8 cellular contexts compared by ENCODE assay signal in the genomic region with DNA sequence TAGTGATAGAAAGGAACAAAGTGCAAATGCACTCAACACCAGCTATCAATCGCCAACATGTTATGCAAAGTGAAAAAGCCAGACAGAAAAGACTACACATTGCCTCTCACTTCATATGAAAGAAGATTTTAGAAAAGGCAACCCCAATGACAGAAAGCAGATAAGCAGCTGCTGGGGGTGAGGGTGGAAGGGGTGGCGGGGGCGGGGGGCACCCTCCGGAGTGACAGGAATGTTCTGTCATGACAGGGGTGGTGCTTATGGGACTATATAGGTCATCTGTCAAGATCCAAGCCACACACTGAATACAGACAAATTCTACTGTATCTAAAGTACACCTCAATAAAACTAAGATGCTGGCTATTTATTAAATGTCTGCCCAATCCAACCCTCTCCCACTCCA. TPM values are rescaled to one million over a fixed set of nuclear protein-coding genes. Genes with fewer than 3 reads are reported as not detected.
DNase-seq lines count a peak whose midpoint lies in the region; ATAC-seq and TF ChIP-seq lines count a peak whose summit lies in the region.
"Had no signal": no experiment of that assay in that cellular context is flagged by ENCODE, and none has a peak within 500 bp of the region (broad histone marks: within the 10 kb centered on the region; RNA-seq: fewer than 3 reads in every experiment).

No MANE protein-coding gene starts in this region.

- H3K27me3 ChIP-seq in HUES48 (ENCODE audit: control insufficient read depth, insufficient read depth, low read length) = no peaks in the 10 kb centered on the region

- DNase-seq in glutamatergic neuron (no peak), DMS79 treated with DMSO at 0.1 percent for 48 hours (lab: John Stamatoyannopoulos, UW) (no peak), NCI-H69 (lab: John Stamatoyannopoulos, UW) (no peak), DMS153 treated with DMSO at 0.1 percent for 48 hours (lab: John Stamatoyannopoulos, UW; ENCODE audit: unreplicated experiment) (no peak)
- DNase-seq in stimulated activated effector memory CD8-positive, alpha-beta T cell treated with anti-CD3 and anti-CD28 coated beads, Interleukin-12 subunit alpha, Interleukin-12 subunit beta, amount 100 ng/mL, for 72 hours (ENCODE audit: low spot score in 2 of 2) = no peak
- DNase-seq: NCI-H524 treated with DMSO at 0.1 percent for 48 hours had no signal

- H3K27me3 Mint-ChIP-seq in activated naive CD8-positive, alpha-beta T cell = no peaks in the 10 kb centered on the region
- H3K27me3 Mint-ChIP-seq in glutamatergic neuron (ENCODE audit: unreplicated experiment) = peaks cover 5% of the 10 kb centered on the region

- H3K4me1 Mint-ChIP-seq in activated naive CD8-positive, alpha-beta T cell (ENCODE audit: low read depth) = peaks cover 97% of the 10 kb centered on the region
- peaks cover 41% of the 10 kb centered on the region for H3K4me1 Mint-ChIP-seq in glutamatergic neuron (ENCODE audit: low read depth, unreplicated experiment)
- peaks cover 100% of the 10 kb centered on the region for H3K4me1 Mint-ChIP-seq in stimulated activated effector memory CD8-positive, alpha-beta T cell treated with anti-CD3 and anti-CD28 coated beads, Interleukin-12 subunit alpha, Interleukin-12 subunit beta, amount 100 ng/mL, for 72 hours

- H3K9ac ChIP-seq in HUES48 (ENCODE audit: low read depth, low read length) = no peak overlapping the region

- H3K36me3 ChIP-seq in HUES48 (ENCODE audit: control insufficient read depth, insufficient read depth, low read length) = peaks cover 91% of the 10 kb centered on the region

- peak overlapping the region; percentile 90 for H3K27ac Mint-ChIP-seq in activated naive CD8-positive, alpha-beta T cell
- peak overlapping the region; percentile 20 for H3K27ac Mint-ChIP-seq in glutamatergic neuron (ENCODE audit: unreplicated experiment)
- peak overlapping the region; percentile 96 for H3K27ac Mint-ChIP-seq in stimulated activated effector memory CD8-positive, alpha-beta T cell treated with anti-CD3 and anti-CD28 coated beads, Interleukin-12 subunit alpha, Interleukin-12 subunit beta, amount 100 ng/mL, for 72 hours

- H3K9me3 Mint-ChIP-seq in activated naive CD8-positive, alpha-beta T cell (ENCODE audit: low read depth) = no peaks in the 10 kb centered on the region
- peaks cover 8% of the 10 kb centered on the region for H3K9me3 Mint-ChIP-seq in glutamatergic neuron (ENCODE audit: unreplicated experiment)
- H3K9me3 Mint-ChIP-seq in stimulated activated effector memory CD8-positive, alpha-beta T cell treated with anti-CD3 and anti-CD28 coated beads, Interleukin-12 subunit alpha, Interleukin-12 subunit beta, amount 100 ng/mL, for 72 hours = no peaks in the 10 kb centered on the region

- no peak for ATAC-seq in stimulated activated effector memory CD8-positive, alpha-beta T cell treated with anti-CD3 and anti-CD28 coated beads, Interleukin-12 subunit alpha, Interleukin-12 subunit beta, amount 100 ng/mL, for 72 hours

- H3K27ac ChIP-seq in HUES48 (ENCODE audit: low read depth, low read length) = peak overlapping the region; percentile 40

- H3K4me1 ChIP-seq in HUES48 (ENCODE audit: control insufficient read depth, insufficient read depth, low read length) = peaks cover 39% of the 10 kb centered on the region

- peaks cover 22% of the 10 kb centered on the region for H3K36me3 Mint-ChIP-seq in activated naive CD8-positive, alpha-beta T cell
- no peaks in the 10 kb centered on the region for H3K36me3 Mint-ChIP-seq in glutamatergic neuron (ENCODE audit: unreplicated experiment)
- peaks cover 100% of the 10 kb centered on the region for H3K36me3 Mint-ChIP-seq in stimulated activated effector memory CD8-positive, alpha-beta T cell treated with anti-CD3 and anti-CD28 coated beads, Interleukin-12 subunit alpha, Interleukin-12 subunit beta, amount 100 ng/mL, for 72 hours

- peak overlapping the region; percentile 79 for H3K4me3 Mint-ChIP-seq in activated naive CD8-positive, alpha-beta T cell
- H3K4me3 Mint-ChIP-seq in glutamatergic neuron (ENCODE audit: unreplicated experiment) = no peak overlapping the region
- peak overlapping the region; percentile 83 for H3K4me3 Mint-ChIP-seq in stimulated activated effector memory CD8-positive, alpha-beta T cell treated with anti-CD3 and anti-CD28 coated beads, Interleukin-12 subunit alpha, Interleukin-12 subunit beta, amount 100 ng/mL, for 72 hours

- H3K4me3 ChIP-seq in HUES48 (ENCODE audit: low read depth, low read length) = no peak overlapping the region

- TF ChIP-seq CTCF in glutamatergic neuron (IDR thresholded peaks at IDR 0.05; ENCODE audit: partially characterized antibody, unreplicated experiment) = no peak

- H3K9me3 ChIP-seq in HUES48 (ENCODE audit: control insufficient read depth, insufficient read depth, low read length) = no peaks in the 10 kb centered on the region

RNA-seq across cellular contexts. Expression of a gene that starts 10.7 kb away (rescaled TPM):
- 161 TPM for total RNA-seq in glutamatergic neuron (ENCODE audit: unreplicated experiment)

Comparison
In these comparisons a context has a peak if more than half of its experiments do, and no peak if none do; other contexts are left out.
1. H3K27ac Mint-ChIP-seq: peak in every context shown above with its lines; median percentile 96 in stimulated activated effector memory CD8-positive, alpha-beta T cell treated with anti-CD3 and anti-CD28 coated beads, Interleukin-12 subunit alpha, Interleukin-12 subunit beta, amount 100 ng/mL, for 72 hours; 90 in activated naive CD8-positive, alpha-beta T cell; 20 in glutamatergic neuron.